8 cellular contexts compared by ENCODE assay signal in the genomic region with DNA sequence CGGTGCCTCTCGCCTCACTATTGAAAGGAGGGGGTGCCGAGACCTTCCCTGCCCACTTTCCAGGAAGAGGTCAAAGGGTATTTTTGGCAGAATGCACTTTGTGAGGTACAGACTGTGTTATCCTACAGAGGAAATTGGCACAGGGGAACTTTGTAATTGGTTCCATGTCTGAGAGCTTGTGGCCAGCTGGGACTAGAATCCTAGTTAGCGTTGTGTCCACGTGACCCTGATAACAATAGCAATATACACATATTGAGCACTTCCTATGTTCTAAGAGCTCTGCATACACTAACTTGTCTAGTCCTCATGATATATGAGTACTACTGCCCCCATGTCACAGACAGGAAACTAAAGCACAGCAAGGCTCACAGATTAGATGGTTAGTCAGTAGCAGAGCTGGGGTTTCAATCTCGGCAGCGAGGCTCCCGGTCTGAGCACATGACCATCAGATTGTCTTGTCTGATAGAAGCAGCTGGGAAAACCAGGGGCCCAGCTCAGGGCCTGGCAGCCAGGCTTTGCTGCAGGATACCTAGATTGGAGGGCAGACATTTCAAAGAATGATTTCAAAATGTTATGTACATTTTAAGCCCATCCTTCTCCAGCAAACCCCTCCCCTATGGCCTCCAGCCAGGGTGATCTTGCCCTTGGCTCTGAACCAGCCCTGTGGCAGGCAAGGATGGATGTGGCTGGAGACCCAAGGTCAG. TPM values are rescaled to one million over a fixed set of nuclear protein-coding genes. Genes with fewer than 3 reads are reported as not detected.
DNase-seq lines count a peak whose midpoint lies in the region; ATAC-seq and TF ChIP-seq lines count a peak whose summit lies in the region.

No MANE protein-coding gene starts in this region.

- peak; percentile 41 for DNase-seq in NCI-H2171 treated with DMSO at 0.1 percent for 48 hours (lab: John Stamatoyannopoulos, UW)
- DNase-seq in NCI-H2171 (lab: John Stamatoyannopoulos, UW) = no peak
- DNase-seq in NCI-H1105 (lab: John Stamatoyannopoulos, UW) = peak; percentile 68
- DNase-seq in epithelial cell of prostate (ENCODE audit: low read depth, low spot score) = no peak

- H3K27ac ChIP-seq in epithelial cell of prostate (peak overlapping the region; percentile 87), urinary bladder (ENCODE audit: low read depth) (peak overlapping the region; percentile 65)

- H3K4me3 ChIP-seq in urinary bladder (ENCODE audit: low read depth, low read length) = peak overlapping the region; percentile 50

- peaks cover 39% of the 10 kb centered on the region for H3K4me1 Mint-ChIP-seq in nephron

- H3K9me3 Mint-ChIP-seq in nephron = no peaks in the 10 kb centered on the region

- peaks cover 8% of the 10 kb centered on the region for H3K27me3 Mint-ChIP-seq in nephron (ENCODE audit: low read depth)

- H3K4me1 ChIP-seq in urinary bladder (ENCODE audit: insufficient read depth) = no peaks in the 10 kb centered on the region

- WGBS in urinary bladder = 35% methylated on average over 8 of the region's 8 CpGs

- H3K27ac Mint-ChIP-seq in nephron = peak overlapping the region; percentile 15 to 95 (median 86)

- peak; percentile 84 for ATAC-seq in HG02759 (IDR thresholded peaks at IDR 0.05; ENCODE audit: unreplicated experiment)
- peak; percentile 85 to 86 for ATAC-seq in activated CD4-positive, CD25-positive, alpha-beta regulatory T cell treated with anti-CD3 and anti-CD28 coated beads, Interleukin-2, amount 50 U/mL, for 24 hours

- peak overlapping the region; percentile 52 to 76 (median 72) for H3K4me3 Mint-ChIP-seq in nephron

- no peaks in the 10 kb centered on the region for H3K36me3 Mint-ChIP-seq in nephron (ENCODE audit: low read depth)

- no peak for TF ChIP-seq CTCF in nephron (IDR thresholded peaks at IDR 0.05; ENCODE audit: unreplicated experiment in 3 of 3)

- H3K36me3 ChIP-seq in urinary bladder (ENCODE audit: insufficient read depth) = no peaks in the 10 kb centered on the region

RNA-seq across cellular contexts. Expression of gene MAPK13, which starts 1.4 kb away (rescaled TPM):
- total RNA-seq in urinary bladder = 5.6 TPM
- 7.9 TPM for polyA plus RNA-seq in urinary bladder

Comparison
In these comparisons a context has a peak if more than half of its experiments do, and no peak if none do; other contexts are left out.
1. DNase-seq: peak in NCI-H2171 treated with DMSO at 0.1 percent for 48 hours (single experiment) and NCI-H1105 (single experiment); none in NCI-H2171 (single experiment) and epithelial cell of prostate (single experiment).